In genomic region chr10:33284945-33285344, GRCh38 we compare ENCODE assay signal across 1 cellular context.
TF ChIP-seq lines count a peak whose summit lies in the region.

No MANE protein-coding gene starts in this region.

TF ChIP-seq in SK-N-SH treated with all-trans-retinoic acid at 6 μM for 48 hours, 23 proteins besides CTCF, POLR2A, EP300 and RAD21 (continued from another document):
- no peak for TF ChIP-seq TSHZ2 (CRISPR knock-in tag; IDR thresholded peaks at IDR 0.05)
- TF ChIP-seq OSR1 (CRISPR knock-in tag; IDR thresholded peaks at IDR 0.05): no peak
TF ChIP-seq in SK-N-SH treated with all-trans-retinoic acid at 6 μM for 48 hours: peak in this region for 0.
